8 cellular contexts compared by ENCODE assay signal in genomic region chr15:49155110-49155833, GRCh38. TPM values are rescaled to one million over a fixed set of nuclear protein-coding genes. Genes with fewer than 3 reads are reported as not detected.
DNase-seq lines count a peak whose midpoint lies in the region; ATAC-seq and TF ChIP-seq lines count a peak whose summit lies in the region.

Gene COPS2 (minus strand): TSS chr15:49155599. CDS start chr15:49155578, 21 bp downstream.

- peak; percentile 96 for ATAC-seq in HG03439 (IDR thresholded peaks at IDR 0.05; ENCODE audit: unreplicated experiment)
- peak; percentile 96 for ATAC-seq in activated CD4-positive, alpha-beta T cell treated with anti-CD3 and anti-CD28 coated beads for 36 hours

- H3K27ac Mint-ChIP-seq in activated CD4-positive, alpha-beta T cell treated with anti-CD3 and anti-CD28 coated beads for 36 hours: peak within 1 kb of the TSS; percentile 94

- H3K4me1 Mint-ChIP-seq in activated CD4-positive, alpha-beta T cell treated with anti-CD3 and anti-CD28 coated beads for 36 hours: peaks cover 37% of the 10 kb centered on the region

- intact Hi-C loops in activated CD4-positive, alpha-beta T cell treated with anti-CD3 and anti-CD28 coated beads for 36 hours (cut with DNase I, micrococcal nuclease): loop anchor here (1.0 to 10.0 kb wide), 15 partner anchors 15 to 1752 kb away; partner anchors contain the start of genes CEP152 (in 2 of the 2), EID1 (in 2 of the 2), GALK2 (in 2 of the 2) and SECISBP2L (in 2 of the 2)

- H3K4me3 Mint-ChIP-seq in activated CD4-positive, alpha-beta T cell treated with anti-CD3 and anti-CD28 coated beads for 36 hours: peak within 1 kb of the TSS; percentile 96

- DNase-seq in AML-193 (lab: John Stamatoyannopoulos, UW) (peak; percentile 92 to 96), NCI-H510A treated with DMSO at 0.1 percent for 48 hours (lab: John Stamatoyannopoulos, UW) (peak; percentile 82), choroid plexus epithelial cell (ENCODE audit: low read depth) (peak; percentile 99), kidney epithelial cell (ENCODE audit: low read depth) (peak; percentile 92)
- peak; percentile 95 for DNase-seq in activated CD4-positive, alpha-beta T cell treated with anti-CD3 and anti-CD28 coated beads for 36 hours
- peak; percentile 86 to 89 for DNase-seq in stimulated activated CD4-positive, alpha-beta T cell treated with anti-CD3 and anti-CD28 coated beads, Interleukin-15, amount 100 ng/mL, for 48 hours (ENCODE audit: low read depth in 2 of 2)

- H3K4me3 ChIP-seq in choroid plexus epithelial cell (ENCODE audit: low read depth, low read length) (peak within 1 kb of the TSS; percentile 78), kidney epithelial cell (ENCODE audit: low read depth, low read length) (peak within 1 kb of the TSS; percentile 93)

- peak; percentile 80 for TF ChIP-seq POLR2A in GM19193 (IDR thresholded peaks at IDR 0.05; ENCODE audit: extremely low read depth, insufficient read depth, insufficient read length)

- H3K9me3 Mint-ChIP-seq in activated CD4-positive, alpha-beta T cell treated with anti-CD3 and anti-CD28 coated beads for 36 hours (ENCODE audit: low read depth): no peaks in the 10 kb centered on the region

- CTCF ChIA-PET in activated CD4-positive, alpha-beta T cell treated with anti-CD3 and anti-CD28 coated beads for 36 hours (lab: Charles Lee): interaction anchor here (0.7 to 2.4 kb wide), 5 partner anchors 10 to 1729 kb away, joined by 3 to 13 read pairs (median 4); partner anchors contain the start of genes GALK2 and SECISBP2L

- H3K27me3 ChIP-seq in kidney epithelial cell (ENCODE audit: control insufficient read depth, insufficient read depth, low read length): no peaks in the 10 kb centered on the region

- POLR2A ChIA-PET in activated CD4-positive, alpha-beta T cell treated with anti-CD3 and anti-CD28 coated beads for 36 hours (lab: Charles Lee): interaction anchor here (0.7 to 1.7 kb wide), 8 partner anchors 10 to 1200 kb away, joined by 3 to 25 read pairs (median 3); partner anchors contain the start of genes CEP152, DTWD1, EID1 and FAM227B

- no peaks in the 10 kb centered on the region for H3K36me3 ChIP-seq in kidney epithelial cell (ENCODE audit: control insufficient read depth, insufficient read depth, low read length)

- no peaks in the 10 kb centered on the region for H3K27me3 Mint-ChIP-seq in activated CD4-positive, alpha-beta T cell treated with anti-CD3 and anti-CD28 coated beads for 36 hours

- TF ChIP-seq CTCF in choroid plexus epithelial cell (conservative IDR thresholded peaks at IDR 0.05; ENCODE audit: low read depth, low read length) (no peak), kidney epithelial cell (IDR thresholded peaks at IDR 0.05; ENCODE audit: insufficient read depth, low read length, poor library complexity, severe bottlenecking) (no peak)

- peaks cover 2% of the 10 kb centered on the region for H3K36me3 Mint-ChIP-seq in activated CD4-positive, alpha-beta T cell treated with anti-CD3 and anti-CD28 coated beads for 36 hours (ENCODE audit: low read depth)

RNA-seq across cellular contexts. Expression of gene COPS2, which starts in this region (rescaled TPM):
- total RNA-seq in activated CD4-positive, alpha-beta T cell treated with anti-CD3 and anti-CD28 coated beads for 36 hours: 10 to 100 TPM; 82.6 to 95.9 TPM
- 35.7 and 46.1 TPM in 2 replicates for total RNA-seq in kidney epithelial cell

Comparison
In these comparisons a context has a peak if more than half of its experiments do, and no peak if none do; other contexts are left out.
1. Peak in every context shown above with its lines: DNase-seq, ATAC-seq and H3K4me3 ChIP-seq.